Comparison of ENCODE assay signal across 24 cellular contexts in the genomic region with DNA sequence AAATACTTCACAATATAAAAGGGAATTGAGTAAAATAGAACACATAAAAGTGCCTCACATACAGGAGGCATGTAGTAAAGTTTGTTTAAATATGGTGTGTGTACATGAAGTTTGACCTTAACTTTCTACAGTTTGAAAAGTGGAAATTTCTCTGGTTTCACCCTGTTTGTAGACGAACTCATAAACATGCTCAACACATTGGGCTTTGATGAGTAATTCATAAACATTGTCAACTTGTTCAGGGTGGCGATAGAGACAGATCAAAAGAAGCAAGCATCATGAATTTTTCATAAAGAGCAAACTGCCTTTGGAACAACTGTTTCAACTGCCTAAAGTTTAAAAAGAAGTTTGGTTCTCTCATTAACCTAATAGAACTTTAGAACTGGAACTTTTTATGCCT. TPM values are rescaled to one million over a fixed set of nuclear protein-coding genes. Genes with fewer than 3 reads are reported as not detected.
"Had no signal": no experiment of that assay in that cellular context is flagged by ENCODE, and none has a peak within 500 bp of the region (broad histone marks: within the 10 kb centered on the region; RNA-seq: fewer than 3 reads in every experiment).

No MANE protein-coding gene starts in this region.

- H3K4me1 ChIP-seq: left ventricle myocardium inferior, tibial artery had no signal

- H3K4me3 ChIP-seq: left ventricle myocardium inferior, tibial artery had no signal

- H3K36me3 ChIP-seq: left ventricle myocardium inferior, tibial artery had no signal

- H3K27me3 ChIP-seq: foreskin keratinocyte, tibial artery had no signal

- H3K4me1 Mint-ChIP-seq: activated CD4-positive, alpha-beta T cell treated with anti-CD3 and anti-CD28 coated beads, Interleukin-2, amount 10 ng/mL, durations not matched to agents 24 days and 14 days; activated naive CD4-positive, alpha-beta T cell treated with anti-CD3 and anti-CD28 coated beads, Interleukin-2, amount 10 ng/mL, durations not matched to agents 7 days and 5 days; activated naive CD8-positive, alpha-beta T cell treated with anti-CD3 and anti-CD28 coated beads, Interleukin-2, amount 50 U/mL, for 24 hours; naive B cell had no signal

- H3K36me3 Mint-ChIP-seq: activated naive CD4-positive, alpha-beta T cell treated with anti-CD3 and anti-CD28 coated beads, Interleukin-2, amount 10 ng/mL, durations not matched to agents 7 days and 5 days; naive B cell had no signal

- H3K9me3 Mint-ChIP-seq: activated CD4-positive, alpha-beta T cell treated with anti-CD3 and anti-CD28 coated beads, Interleukin-2, amount 10 ng/mL, durations not matched to agents 24 days and 14 days; activated naive CD4-positive, alpha-beta T cell treated with anti-CD3 and anti-CD28 coated beads, Interleukin-2, amount 10 ng/mL, durations not matched to agents 7 days and 5 days; activated naive CD8-positive, alpha-beta T cell treated with anti-CD3 and anti-CD28 coated beads, Interleukin-2, amount 50 U/mL, for 24 hours; dendritic cell treated with granulocyte-macrophage colony-stimulating factor and Interleukin-4, amounts not matched to agents 40 ng/mL and 50 ng/mL, for 4 days; effector memory CD8-positive, alpha-beta T cell had no signal

- H3K9me3 ChIP-seq: left ventricle myocardium inferior, tibial artery had no signal

- ATAC-seq: activated CD8-positive, alpha-beta T cell treated with anti-CD3 and anti-CD28 coated beads, Interleukin-2, amount 10 ng/mL, durations not matched to agents 7 days and 5 days; activated naive CD8-positive, alpha-beta T cell treated with anti-CD3 and anti-CD28 coated beads, Interleukin-2, amount 50 U/mL, for 24 hours; effector memory CD8-positive, alpha-beta T cell; foreskin keratinocyte; sciatic nerve had no signal

- H3K27ac Mint-ChIP-seq: activated CD4-positive, alpha-beta T cell treated with anti-CD3 and anti-CD28 coated beads, Interleukin-2, amount 10 ng/mL, durations not matched to agents 24 days and 14 days; activated CD8-positive, alpha-beta T cell treated with anti-CD3 and anti-CD28 coated beads, Interleukin-2, amount 10 ng/mL, durations not matched to agents 7 days and 5 days; activated naive CD4-positive, alpha-beta T cell treated with anti-CD3 and anti-CD28 coated beads, Interleukin-2, amount 10 ng/mL, durations not matched to agents 7 days and 5 days; activated naive CD8-positive, alpha-beta T cell treated with anti-CD3 and anti-CD28 coated beads, Interleukin-2, amount 50 U/mL, for 24 hours; dendritic cell treated with granulocyte-macrophage colony-stimulating factor and Interleukin-4, amounts not matched to agents 40 ng/mL and 50 ng/mL, for 4 days; effector memory CD8-positive, alpha-beta T cell; naive B cell had no signal

- DNase-seq: activated CD4-positive, alpha-beta T cell treated with anti-CD3 and anti-CD28 coated beads, Interleukin-2, amount 10 ng/mL, durations not matched to agents 24 days and 14 days; activated CD4-positive, CD25-positive, alpha-beta regulatory T cell; activated CD8-positive, alpha-beta T cell treated with anti-CD3 and anti-CD28 coated beads, Interleukin-2, amount 10 ng/mL, durations not matched to agents 7 days and 5 days; activated effector memory CD4-positive, alpha-beta T cell treated with Interleukin-2 at 50 U/mL for 16 hours; activated naive CD4-positive, alpha-beta T cell treated with anti-CD3 and anti-CD28 coated beads, Interleukin-2, amount 10 ng/mL, durations not matched to agents 7 days and 5 days; activated naive CD8-positive, alpha-beta T cell treated with anti-CD3 and anti-CD28 coated beads, Interleukin-2, amount 50 U/mL, for 24 hours; activated T-cell treated with anti-CD3 and anti-CD28 coated beads, Interleukin-2, amount 50 U/mL, for 48 hours; aorta; effector memory CD8-positive, alpha-beta T cell; foreskin keratinocyte; glutamatergic neuron; hippocampal formation; left ventricle myocardium inferior; naive B cell; stimulated activated naive CD4-positive, alpha-beta T cell treated with Interleukin-2 at 50 U/mL for 16 hours; T-helper 1 cell; T-helper 9 cell; tibial artery had no signal

- H3K4me3 Mint-ChIP-seq: activated CD4-positive, alpha-beta T cell treated with anti-CD3 and anti-CD28 coated beads, Interleukin-2, amount 10 ng/mL, durations not matched to agents 24 days and 14 days; activated CD8-positive, alpha-beta T cell treated with anti-CD3 and anti-CD28 coated beads, Interleukin-2, amount 10 ng/mL, durations not matched to agents 7 days and 5 days; activated naive CD4-positive, alpha-beta T cell treated with anti-CD3 and anti-CD28 coated beads, Interleukin-2, amount 10 ng/mL, durations not matched to agents 7 days and 5 days; activated naive CD8-positive, alpha-beta T cell treated with anti-CD3 and anti-CD28 coated beads, Interleukin-2, amount 50 U/mL, for 24 hours; dendritic cell treated with granulocyte-macrophage colony-stimulating factor and Interleukin-4, amounts not matched to agents 40 ng/mL and 50 ng/mL, for 4 days; effector memory CD8-positive, alpha-beta T cell; naive B cell had no signal

- H3K27ac ChIP-seq: foreskin keratinocyte, left ventricle myocardium inferior, tibial artery had no signal

RNA-seq across cellular contexts. Expression of a gene that starts 9.1 kb away (rescaled TPM):
- total RNA-seq: activated CD4-positive, alpha-beta T cell treated with anti-CD3 and anti-CD28 coated beads, Interleukin-2, amount 10 ng/mL, durations not matched to agents 24 days and 14 days; activated CD8-positive, alpha-beta T cell treated with anti-CD3 and anti-CD28 coated beads, Interleukin-2, amount 10 ng/mL, durations not matched to agents 7 days and 5 days; foreskin keratinocyte; mononuclear cell; osteocyte; pulmonary artery endothelial cell; sciatic nerve; subcutaneous adipose tissue had no signal
- polyA plus RNA-seq: aorta, foreskin keratinocyte had no signal
